Comparison of ENCODE assay signal across 14 cellular contexts in the genomic region with DNA sequence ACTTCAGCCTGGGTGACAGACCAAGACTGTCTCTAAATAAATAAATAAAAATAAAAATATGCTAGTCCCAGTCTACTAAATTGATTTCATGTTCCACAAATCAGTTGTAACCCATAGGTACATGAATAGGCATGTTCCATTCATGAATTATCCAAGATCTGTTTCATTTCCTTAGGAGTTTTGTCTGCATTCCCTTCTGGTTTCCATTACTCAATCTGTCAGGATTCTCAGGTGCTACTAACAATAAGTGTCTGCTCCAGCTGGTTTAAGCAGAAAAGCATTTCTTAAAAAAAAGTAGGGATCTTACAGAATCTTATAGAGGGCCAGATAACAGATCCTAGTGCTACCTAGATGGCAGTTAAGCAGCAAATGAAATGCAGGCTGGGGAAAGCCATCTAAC. TPM values are rescaled to one million over a fixed set of nuclear protein-coding genes. Genes with fewer than 3 reads are reported as not detected.
A peak's percentile ranks its signal among the peaks of the same experiment; 100 is the strongest.
DNase-seq lines count a peak whose midpoint lies in the region; ATAC-seq, FAIRE-seq and TF ChIP-seq lines count a peak whose summit lies in the region.
"Had no signal": no experiment of that assay in that cellular context is flagged by ENCODE, and none has a peak within 500 bp of the region (broad histone marks: within the 10 kb centered on the region; RNA-seq: fewer than 3 reads in every experiment).

No MANE protein-coding gene starts in this region.

- H3K27me3 Mint-ChIP-seq in activated naive CD4-positive, alpha-beta T cell treated with anti-CD3 and anti-CD28 coated beads for 36 hours (ENCODE audit: low read depth) = no peaks in the 10 kb centered on the region

- dilution Hi-C loops in keratinocyte (cut with MboI; ENCODE audit: extremely low pct_ligation_motif_present, low sequenced_read_pairs) = no loop called here

- H3K9me3 ChIP-seq in keratinocyte (ENCODE audit: control insufficient read depth, low read depth, low read length) (no peaks in the 10 kb centered on the region), uterus (no peaks in the 10 kb centered on the region)
- H3K9me3 ChIP-seq: BLaER1 treated with 17β-estradiol and CSF1 and Interleukin-3, amounts not matched to agents 10 nM and 100 nM had no signal

- no peaks in the 10 kb centered on the region for H3K9me1 ChIP-seq in keratinocyte (ENCODE audit: control insufficient read depth, extremely low read depth, insufficient read depth, low read length)

- no peak overlapping the region for H3K4me3 Mint-ChIP-seq in activated naive CD4-positive, alpha-beta T cell treated with anti-CD3 and anti-CD28 coated beads for 36 hours
- H3K4me3 Mint-ChIP-seq: CD4-positive, CD25-positive, alpha-beta regulatory T cell; H9 had no signal

- peaks cover 10% of the 10 kb centered on the region for H3K4me1 ChIP-seq in keratinocyte (ENCODE audit: control insufficient read depth, extremely low read depth, insufficient read depth, low read length)
- H3K4me1 ChIP-seq in uterus = no peaks in the 10 kb centered on the region

- TF ChIP-seq POLR2A in uterus (IDR thresholded peaks at IDR 0.05) = no peak

- H3K4me1 Mint-ChIP-seq in activated naive CD4-positive, alpha-beta T cell treated with anti-CD3 and anti-CD28 coated beads for 36 hours (ENCODE audit: low read depth) = peaks cover 4% of the 10 kb centered on the region
- H3K4me1 Mint-ChIP-seq: H9 had no signal

- H3K27ac ChIP-seq in keratinocyte (ENCODE audit: control insufficient read depth, insufficient read depth, low read length) (no peak overlapping the region), uterus (peak overlapping the region; percentile 62 to 71)
- H3K27ac ChIP-seq: 22Rv1; BLaER1 treated with 17β-estradiol and CSF1 and Interleukin-3, amounts not matched to agents 10 nM and 100 nM had no signal

- no peak overlapping the region for H3K4me3 ChIP-seq in epithelial cell of esophagus (ENCODE audit: low read length)
- H3K4me3 ChIP-seq in keratinocyte (ENCODE audit: control insufficient read depth in 2 of 3, extremely low read depth in 1 of 3, insufficient read depth in 2 of 3, low read depth in 1 of 3, low read length in 3 of 3) = no peak overlapping the region
- H3K4me3 ChIP-seq in uterus = no peak overlapping the region
- H3K4me3 ChIP-seq: BLaER1 treated with 17β-estradiol and CSF1 and Interleukin-3, amounts not matched to agents 10 nM and 100 nM had no signal

- H4K20me1 ChIP-seq in keratinocyte (ENCODE audit: control insufficient read depth, extremely low read depth, insufficient read depth, low read length) = no peaks in the 10 kb centered on the region
- H4K20me1 ChIP-seq: BLaER1 treated with 17β-estradiol and CSF1 and Interleukin-3, amounts not matched to agents 10 nM and 100 nM had no signal

- H3K36me3 ChIP-seq in keratinocyte (ENCODE audit: control insufficient read depth in 2 of 2, extremely low read depth in 1 of 2, insufficient read depth in 2 of 2, low read length in 2 of 2) = no peaks in the 10 kb centered on the region
- H3K36me3 ChIP-seq in uterus = no peaks in the 10 kb centered on the region
- H3K36me3 ChIP-seq: BLaER1 treated with 17β-estradiol and CSF1 and Interleukin-3, amounts not matched to agents 10 nM and 100 nM had no signal

- peak; percentile 36 for FAIRE-seq in keratinocyte (lab: Jason Lieb, UNC)

- intact Hi-C loops in uterus (cut with DNase I; ENCODE audit: low total_unique reads) = no loop called here
- intact Hi-C loops in activated naive CD4-positive, alpha-beta T cell treated with anti-CD3 and anti-CD28 coated beads for 36 hours (cut with micrococcal nuclease) = no loop called here

- TF ChIP-seq CTCF in epithelial cell of esophagus (IDR thresholded peaks at IDR 0.05; ENCODE audit: insufficient read depth, low read depth, low read length, missing control alignments) (no peak), keratinocyte (optimal IDR thresholded peaks at IDR 0.05 in 1 of 3, IDR thresholded peaks at IDR 0.05 in 1 of 3, conservative IDR thresholded peaks at IDR 0.05 in 1 of 3; ENCODE audit: extremely low read depth in 1 of 3, insufficient read depth in 2 of 3, low read length in 3 of 3) (no peak), uterus (IDR thresholded peaks at IDR 0.05) (no peak)

- H3K4me2 ChIP-seq in keratinocyte (ENCODE audit: control insufficient read depth, extremely low read depth, insufficient read depth, low read depth, low read length) = no peak overlapping the region
- H3K4me2 ChIP-seq: BLaER1 treated with 17β-estradiol and CSF1 and Interleukin-3, amounts not matched to agents 10 nM and 100 nM had no signal

- H3K27me3 ChIP-seq in keratinocyte (ENCODE audit: control insufficient read depth, extremely low read depth, insufficient read depth, low read length) = no peaks in the 10 kb centered on the region
- no peaks in the 10 kb centered on the region for H3K27me3 ChIP-seq in uterus
- H3K27me3 ChIP-seq: BLaER1 treated with 17β-estradiol and CSF1 and Interleukin-3, amounts not matched to agents 10 nM and 100 nM had no signal

- no peaks in the 10 kb centered on the region for H3K79me2 ChIP-seq in keratinocyte (ENCODE audit: control insufficient read depth, insufficient read depth, low read length)

- peak; percentile 29 for DNase-seq in NCI-H2171 treated with DMSO at 0.1 percent for 48 hours (lab: John Stamatoyannopoulos, UW)
- DNase-seq in NCI-H2171 (lab: John Stamatoyannopoulos, UW) = no peak
- DNase-seq in epithelial cell of esophagus (ENCODE audit: low read depth) = peak; percentile 79
- no peak for DNase-seq in keratinocyte (ENCODE audit: low read depth, low spot score)
- DNase-seq in uterus = no peak
- DNase-seq in AG08396 (ENCODE audit: low spot score) = no peak
- DNase-seq in activated naive CD4-positive, alpha-beta T cell treated with anti-CD3 and anti-CD28 coated beads for 36 hours = no peak
- DNase-seq: CD4-positive, CD25-positive, alpha-beta regulatory T cell; DMS53; GOT3; H9 had no signal

- H2AFZ ChIP-seq in keratinocyte (ENCODE audit: control insufficient read depth, low read length) = no peak overlapping the region

- no peak overlapping the region for H3K27ac Mint-ChIP-seq in activated naive CD4-positive, alpha-beta T cell treated with anti-CD3 and anti-CD28 coated beads for 36 hours
- H3K27ac Mint-ChIP-seq: CD4-positive, CD25-positive, alpha-beta regulatory T cell; H9 had no signal

- no peak overlapping the region for H3K9ac ChIP-seq in keratinocyte (ENCODE audit: control insufficient read depth, extremely low read depth, insufficient read depth, low read length)
- H3K9ac ChIP-seq: BLaER1 treated with 17β-estradiol and CSF1 and Interleukin-3, amounts not matched to agents 10 nM and 100 nM had no signal

- no peaks in the 10 kb centered on the region for H3K9me3 Mint-ChIP-seq in activated naive CD4-positive, alpha-beta T cell treated with anti-CD3 and anti-CD28 coated beads for 36 hours
- H3K9me3 Mint-ChIP-seq: CD4-positive, CD25-positive, alpha-beta regulatory T cell; H9 had no signal

- no peak for ATAC-seq in GM19455 (IDR thresholded peaks at IDR 0.05; ENCODE audit: unreplicated experiment)

- no peaks in the 10 kb centered on the region for H3K36me3 Mint-ChIP-seq in activated naive CD4-positive, alpha-beta T cell treated with anti-CD3 and anti-CD28 coated beads for 36 hours (ENCODE audit: low read depth)
- H3K36me3 Mint-ChIP-seq: CD4-positive, CD25-positive, alpha-beta regulatory T cell had no signal

- CTCF ChIA-PET in activated naive CD4-positive, alpha-beta T cell treated with anti-CD3 and anti-CD28 coated beads for 36 hours (lab: Charles Lee) = interaction anchor here (0.7 kb wide), 1 partner anchor 72 kb away, joined by 3 read pairs; no protein-coding TSS in a partner anchor

RNA-seq across cellular contexts. Expression of a gene that starts 15.6 kb away (rescaled TPM):
- polyA plus RNA-seq in keratinocyte = 6.6 to 9.9 TPM (median 8.4 TPM) in 3 replicates
- polyA plus RNA-seq in keratinocyte (2011; ENCODE audit: low read depth) = 19.2 TPM
- polyA plus RNA-seq in keratinocyte (2011; cell fraction: cytosol; rRNA removed) = 7.8 and 14.4 TPM in 2 replicates
- polyA plus RNA-seq in keratinocyte (2011; cell fraction: nucleus; rRNA removed) = 2.6 and 3.6 TPM in 2 replicates
- 8.5 and 11.2 TPM in 2 replicates for polyA plus RNA-seq in keratinocyte (2012; ENCODE audit: low replicate concordance)
- polyA minus RNA-seq in keratinocyte = 3.5 to 7.1 TPM (median 4.4 TPM) in 3 replicates
- 9.6 TPM for polyA minus RNA-seq in keratinocyte (2011; cell fraction: cytosol; rRNA and poly(A)+ RNA removed)
- 0.54 and 2.3 TPM in 2 replicates for polyA minus RNA-seq in keratinocyte (2011; cell fraction: nucleus; rRNA and poly(A)+ RNA removed)
- 100 to 1,000 TPM in 3 of 4 donors, 10 to 100 TPM in 1; 67.1 to 250 (median 145) TPM for total RNA-seq in uterus
- 1 to 10 TPM; 4.6 to 4.7 TPM for total RNA-seq in activated naive CD4-positive, alpha-beta T cell treated with anti-CD3 and anti-CD28 coated beads for 36 hours

RNA-seq across cellular contexts. Expression of a gene that starts 44.9 kb away (rescaled TPM):
- polyA plus RNA-seq in keratinocyte = 118 to 151 TPM (median 145 TPM) in 3 replicates
- polyA plus RNA-seq in keratinocyte (2011; ENCODE audit: low read depth) = 35.8 TPM
- 82.7 and 125 TPM in 2 replicates for polyA plus RNA-seq in keratinocyte (2011; cell fraction: cytosol; rRNA removed)
- polyA plus RNA-seq in keratinocyte (2011; cell fraction: nucleus; rRNA removed) = 184 and 222 TPM in 2 replicates
- 67.3 and 95.2 TPM in 2 replicates for polyA plus RNA-seq in keratinocyte (2012; ENCODE audit: low replicate concordance)
- 152 to 382 TPM (median 316 TPM) in 3 replicates for polyA minus RNA-seq in keratinocyte
- polyA minus RNA-seq in keratinocyte (2011; cell fraction: cytosol; rRNA and poly(A)+ RNA removed) = 157 TPM
- 168 and 227 TPM in 2 replicates for polyA minus RNA-seq in keratinocyte (2011; cell fraction: nucleus; rRNA and poly(A)+ RNA removed)
- 100 to 1,000 TPM in 1 of 4 donors, 10 to 100 TPM in 3; 44.1 to 113 (median 58.3) TPM for total RNA-seq in uterus
- total RNA-seq in activated naive CD4-positive, alpha-beta T cell treated with anti-CD3 and anti-CD28 coated beads for 36 hours = 10 to 100 TPM; 48.7 to 50.2 TPM

Comparison
In these comparisons a context has a peak if more than half of its experiments do, and no peak if none do; other contexts are left out.
1. DNase-seq: peak in NCI-H2171 treated with DMSO at 0.1 percent for 48 hours (single experiment) and epithelial cell of esophagus (single experiment); none in NCI-H2171 (single experiment), keratinocyte (single experiment), uterus (0 of 2), AG08396 (single experiment) and activated naive CD4-positive, alpha-beta T cell treated with anti-CD3 and anti-CD28 coated beads for 36 hours (single experiment).
2. RNA of a gene that starts 15.6 kb away (total RNA-seq): 67.1 to 250 TPM in uterus; 4.6 to 4.7 TPM in activated naive CD4-positive, alpha-beta T cell treated with anti-CD3 and anti-CD28 coated beads for 36 hours; every median in the first group is over 10 times any median in the second.